In the genomic region with DNA sequence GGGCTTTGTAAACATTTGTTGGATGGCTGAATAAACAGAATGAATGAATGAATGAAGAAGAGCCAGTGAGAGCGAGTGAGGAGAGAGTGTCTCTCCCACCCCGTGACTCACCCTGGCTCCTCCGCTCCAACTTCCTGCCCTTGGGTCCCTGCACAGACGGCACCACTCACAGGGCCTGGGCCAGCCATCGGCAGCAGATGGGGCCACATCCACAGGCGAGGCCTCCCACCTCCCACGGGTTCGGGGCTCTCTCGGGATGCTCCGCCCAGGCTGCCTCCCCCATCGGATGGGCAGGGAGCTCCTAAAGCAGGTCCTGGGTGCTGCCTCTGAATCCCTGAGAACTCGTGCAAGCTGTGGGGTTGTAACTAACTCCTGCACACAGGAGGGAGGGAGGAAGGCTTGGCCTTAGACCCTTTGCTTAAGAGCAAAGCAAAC, we compare ENCODE assay signal across 1 cellular context.
TF ChIP-seq lines count a peak whose summit lies in the region.

No MANE protein-coding gene starts in this region.

TF ChIP-seq in WTC11, 78 proteins besides CTCF, POLR2A, EP300 and RAD21 (continued from another document):
- TF ChIP-seq MXD4 (CRISPR knock-in tag; IDR thresholded peaks at IDR 0.05; ENCODE audit: borderline replicate concordance) (no peak), GRHL2 (CRISPR knock-in tag; IDR thresholded peaks at IDR 0.05; ENCODE audit: insufficient replicate concordance, severe bottlenecking) (no peak)
TF ChIP-seq in WTC11: peak in this region for 0.
